ENCODE assay signal across 2 cellular contexts in the genomic region with DNA sequence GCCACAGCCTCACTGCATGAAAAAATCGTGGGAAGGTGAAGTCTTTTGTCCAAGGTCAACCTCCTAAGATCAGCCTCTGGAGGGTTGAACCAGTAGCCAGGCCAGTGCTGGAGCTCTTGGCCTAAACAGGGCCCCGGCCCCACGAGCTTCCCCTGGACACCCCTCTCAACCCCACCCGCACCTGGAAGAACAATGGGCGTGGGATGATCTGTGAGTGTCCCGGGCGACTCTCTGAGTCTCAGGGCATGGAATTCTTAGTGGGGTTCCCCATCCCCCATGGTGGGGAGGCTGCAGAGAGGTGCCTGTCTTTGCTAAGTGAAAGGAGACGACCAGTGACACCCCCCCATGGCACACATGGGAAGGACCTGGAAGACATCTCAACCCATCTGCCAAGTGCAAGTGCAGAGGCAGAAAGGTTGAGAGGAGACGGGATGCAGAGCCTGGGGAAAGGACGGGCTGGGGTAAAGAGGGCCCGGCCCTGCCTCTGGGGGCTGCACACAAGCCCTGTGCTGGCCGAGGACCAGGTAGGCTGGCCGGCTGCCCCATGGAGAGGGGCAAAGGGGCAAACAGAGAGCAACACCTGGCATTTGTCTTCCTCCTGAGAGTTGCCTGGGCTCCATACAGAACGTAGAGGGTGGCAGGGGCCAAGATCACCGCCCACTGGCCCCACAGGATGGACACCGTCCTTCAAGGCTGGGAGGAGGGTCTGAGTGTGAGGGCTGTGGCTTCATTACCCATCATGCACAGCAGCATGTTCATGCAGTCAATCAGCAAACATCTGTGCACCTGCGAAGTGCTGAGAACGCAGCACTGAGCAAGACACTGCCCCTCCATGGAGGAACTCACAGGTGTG.
TF ChIP-seq lines count a peak whose summit lies in the region.

No MANE protein-coding gene starts in this region.

TF ChIP-seq in SK-N-SH, 30 proteins besides CTCF, POLR2A, EP300 and RAD21 (continued from another document):
- TF ChIP-seq FOXM1 (IDR thresholded peaks at IDR 0.05; ENCODE audit: low read depth) (no peak), NRF1 (IDR thresholded peaks at IDR 0.05; ENCODE audit: low read depth, low read length) (no peak), MXI1 (IDR thresholded peaks at IDR 0.05; ENCODE audit: low read depth, low read length) (no peak), RFX5 (IDR thresholded peaks at IDR 0.05; ENCODE audit: low read length) (no peak), YY1 (IDR thresholded peaks at IDR 0.05; ENCODE audit: low read depth) (no peak), TCF12 (IDR thresholded peaks at IDR 0.05) (no peak), MEF2A (IDR thresholded peaks at IDR 0.05; ENCODE audit: borderline replicate concordance, low read depth) (no peak), FOXJ3 (CRISPR knock-in tag; IDR thresholded peaks at IDR 0.05) (no peak), FOSL2 (IDR thresholded peaks at IDR 0.05; ENCODE audit: borderline replicate concordance, low read depth) (no peak), NFIC (IDR thresholded peaks at IDR 0.05; ENCODE audit: borderline replicate concordance) (no peak), POLR2AphosphoS5 (IDR thresholded peaks at IDR 0.05; ENCODE audit: low read depth, low read length) (no peak)
- TF ChIP-seq, protein P1, sequence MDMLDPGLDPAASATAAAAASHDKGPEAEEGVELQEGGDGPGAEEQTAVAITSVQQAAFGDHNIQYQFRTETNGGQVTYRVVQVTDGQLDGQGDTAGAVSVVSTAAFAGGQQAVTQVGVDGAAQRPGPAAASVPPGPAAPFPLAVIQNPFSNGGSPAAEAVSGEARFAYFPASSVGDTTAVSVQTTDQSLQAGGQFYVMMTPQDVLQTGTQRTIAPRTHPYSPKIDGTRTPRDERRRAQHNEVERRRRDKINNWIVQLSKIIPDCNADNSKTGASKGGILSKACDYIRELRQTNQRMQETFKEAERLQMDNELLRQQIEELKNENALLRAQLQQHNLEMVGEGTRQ (IDR thresholded peaks at IDR 0.05; ENCODE audit: borderline replicate concordance, low read depth, low read length): no peak
- TF ChIP-seq, protein P2, sequence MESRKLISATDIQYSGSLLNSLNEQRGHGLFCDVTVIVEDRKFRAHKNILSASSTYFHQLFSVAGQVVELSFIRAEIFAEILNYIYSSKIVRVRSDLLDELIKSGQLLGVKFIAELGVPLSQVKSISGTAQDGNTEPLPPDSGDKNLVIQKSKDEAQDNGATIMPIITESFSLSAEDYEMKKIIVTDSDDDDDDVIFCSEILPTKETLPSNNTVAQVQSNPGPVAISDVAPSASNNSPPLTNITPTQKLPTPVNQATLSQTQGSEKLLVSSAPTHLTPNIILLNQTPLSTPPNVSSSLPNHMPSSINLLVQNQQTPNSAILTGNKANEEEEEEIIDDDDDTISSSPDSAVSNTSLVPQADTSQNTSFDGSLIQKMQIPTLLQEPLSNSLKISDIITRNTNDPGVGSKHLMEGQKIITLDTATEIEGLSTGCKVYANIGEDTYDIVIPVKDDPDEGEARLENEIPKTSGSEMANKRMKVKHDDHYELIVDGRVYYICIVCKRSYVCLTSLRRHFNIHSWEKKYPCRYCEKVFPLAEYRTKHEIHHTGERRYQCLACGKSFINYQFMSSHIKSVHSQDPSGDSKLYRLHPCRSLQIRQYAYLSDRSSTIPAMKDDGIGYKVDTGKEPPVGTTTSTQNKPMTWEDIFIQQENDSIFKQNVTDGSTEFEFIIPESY (IDR thresholded peaks at IDR 0.05; ENCODE audit: borderline replicate concordance, low read depth): no peak
- TF ChIP-seq, protein P3, sequence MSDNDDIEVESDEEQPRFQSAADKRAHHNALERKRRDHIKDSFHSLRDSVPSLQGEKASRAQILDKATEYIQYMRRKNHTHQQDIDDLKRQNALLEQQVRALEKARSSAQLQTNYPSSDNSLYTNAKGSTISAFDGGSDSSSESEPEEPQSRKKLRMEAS (IDR thresholded peaks at IDR 0.05; ENCODE audit: low read depth): no peak

TF ChIP-seq in SK-N-SH treated with all-trans-retinoic acid at 6 μM for 48 hours, 23 proteins besides CTCF, POLR2A, EP300 and RAD21 (continued from another document):
- TF ChIP-seq, protein P4, sequence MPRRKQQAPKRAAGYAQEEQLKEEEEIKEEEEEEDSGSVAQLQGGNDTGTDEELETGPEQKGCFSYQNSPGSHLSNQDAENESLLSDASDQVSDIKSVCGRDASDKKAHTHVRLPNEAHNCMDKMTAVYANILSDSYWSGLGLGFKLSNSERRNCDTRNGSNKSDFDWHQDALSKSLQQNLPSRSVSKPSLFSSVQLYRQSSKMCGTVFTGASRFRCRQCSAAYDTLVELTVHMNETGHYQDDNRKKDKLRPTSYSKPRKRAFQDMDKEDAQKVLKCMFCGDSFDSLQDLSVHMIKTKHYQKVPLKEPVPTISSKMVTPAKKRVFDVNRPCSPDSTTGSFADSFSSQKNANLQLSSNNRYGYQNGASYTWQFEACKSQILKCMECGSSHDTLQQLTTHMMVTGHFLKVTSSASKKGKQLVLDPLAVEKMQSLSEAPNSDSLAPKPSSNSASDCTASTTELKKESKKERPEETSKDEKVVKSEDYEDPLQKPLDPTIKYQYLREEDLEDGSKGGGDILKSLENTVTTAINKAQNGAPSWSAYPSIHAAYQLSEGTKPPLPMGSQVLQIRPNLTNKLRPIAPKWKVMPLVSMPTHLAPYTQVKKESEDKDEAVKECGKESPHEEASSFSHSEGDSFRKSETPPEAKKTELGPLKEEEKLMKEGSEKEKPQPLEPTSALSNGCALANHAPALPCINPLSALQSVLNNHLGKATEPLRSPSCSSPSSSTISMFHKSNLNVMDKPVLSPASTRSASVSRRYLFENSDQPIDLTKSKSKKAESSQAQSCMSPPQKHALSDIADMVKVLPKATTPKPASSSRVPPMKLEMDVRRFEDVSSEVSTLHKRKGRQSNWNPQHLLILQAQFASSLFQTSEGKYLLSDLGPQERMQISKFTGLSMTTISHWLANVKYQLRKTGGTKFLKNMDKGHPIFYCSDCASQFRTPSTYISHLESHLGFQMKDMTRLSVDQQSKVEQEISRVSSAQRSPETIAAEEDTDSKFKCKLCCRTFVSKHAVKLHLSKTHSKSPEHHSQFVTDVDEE (CRISPR knock-in tag; IDR thresholded peaks at IDR 0.05): no peak
- TF ChIP-seq, protein P5, sequence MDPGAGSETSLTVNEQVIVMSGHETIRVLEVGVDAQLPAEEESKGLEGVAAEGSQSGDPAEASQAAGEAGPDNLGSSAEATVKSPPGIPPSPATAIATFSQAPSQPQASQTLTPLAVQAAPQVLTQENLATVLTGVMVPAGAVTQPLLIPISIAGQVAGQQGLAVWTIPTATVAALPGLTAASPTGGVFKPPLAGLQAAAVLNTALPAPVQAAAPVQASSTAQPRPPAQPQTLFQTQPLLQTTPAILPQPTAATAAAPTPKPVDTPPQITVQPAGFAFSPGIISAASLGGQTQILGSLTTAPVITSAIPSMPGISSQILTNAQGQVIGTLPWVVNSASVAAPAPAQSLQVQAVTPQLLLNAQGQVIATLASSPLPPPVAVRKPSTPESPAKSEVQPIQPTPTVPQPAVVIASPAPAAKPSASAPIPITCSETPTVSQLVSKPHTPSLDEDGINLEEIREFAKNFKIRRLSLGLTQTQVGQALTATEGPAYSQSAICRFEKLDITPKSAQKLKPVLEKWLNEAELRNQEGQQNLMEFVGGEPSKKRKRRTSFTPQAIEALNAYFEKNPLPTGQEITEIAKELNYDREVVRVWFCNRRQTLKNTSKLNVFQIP (CRISPR knock-in tag; IDR thresholded peaks at IDR 0.05; ENCODE audit: borderline replicate concordance, low read depth): no peak
- TF ChIP-seq BACH2 (CRISPR knock-in tag; IDR thresholded peaks at IDR 0.05; ENCODE audit: borderline replicate concordance) (no peak), ZNF565 (CRISPR knock-in tag; conservative IDR thresholded peaks at IDR 0.05; ENCODE audit: low read depth) (no peak), ZFP30 (CRISPR knock-in tag; IDR thresholded peaks at IDR 0.05) (no peak), SNAI2 (CRISPR knock-in tag; IDR thresholded peaks at IDR 0.05) (no peak), OSR1 (CRISPR knock-in tag; IDR thresholded peaks at IDR 0.05) (no peak), ARNTL (CRISPR knock-in tag; IDR thresholded peaks at IDR 0.05; ENCODE audit: borderline replicate concordance, low read depth) (no peak), ZC3H10 (CRISPR knock-in tag; IDR thresholded peaks at IDR 0.05) (no peak), CSDC2 (CRISPR knock-in tag; IDR thresholded peaks at IDR 0.05) (no peak), ZFP3 (CRISPR knock-in tag; IDR thresholded peaks at IDR 0.05) (no peak), GLIS3 (CRISPR knock-in tag; IDR thresholded peaks at IDR 0.05) (no peak)
- TF ChIP-seq, protein P6, sequence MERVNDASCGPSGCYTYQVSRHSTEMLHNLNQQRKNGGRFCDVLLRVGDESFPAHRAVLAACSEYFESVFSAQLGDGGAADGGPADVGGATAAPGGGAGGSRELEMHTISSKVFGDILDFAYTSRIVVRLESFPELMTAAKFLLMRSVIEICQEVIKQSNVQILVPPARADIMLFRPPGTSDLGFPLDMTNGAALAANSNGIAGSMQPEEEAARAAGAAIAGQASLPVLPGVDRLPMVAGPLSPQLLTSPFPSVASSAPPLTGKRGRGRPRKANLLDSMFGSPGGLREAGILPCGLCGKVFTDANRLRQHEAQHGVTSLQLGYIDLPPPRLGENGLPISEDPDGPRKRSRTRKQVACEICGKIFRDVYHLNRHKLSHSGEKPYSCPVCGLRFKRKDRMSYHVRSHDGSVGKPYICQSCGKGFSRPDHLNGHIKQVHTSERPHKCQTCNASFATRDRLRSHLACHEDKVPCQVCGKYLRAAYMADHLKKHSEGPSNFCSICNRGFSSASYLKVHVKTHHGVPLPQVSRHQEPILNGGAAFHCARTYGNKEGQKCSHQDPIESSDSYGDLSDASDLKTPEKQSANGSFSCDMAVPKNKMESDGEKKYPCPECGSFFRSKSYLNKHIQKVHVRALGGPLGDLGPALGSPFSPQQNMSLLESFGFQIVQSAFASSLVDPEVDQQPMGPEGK (CRISPR knock-in tag; IDR thresholded peaks at IDR 0.05; ENCODE audit: borderline replicate concordance): no peak
- TF ChIP-seq, protein P7, sequence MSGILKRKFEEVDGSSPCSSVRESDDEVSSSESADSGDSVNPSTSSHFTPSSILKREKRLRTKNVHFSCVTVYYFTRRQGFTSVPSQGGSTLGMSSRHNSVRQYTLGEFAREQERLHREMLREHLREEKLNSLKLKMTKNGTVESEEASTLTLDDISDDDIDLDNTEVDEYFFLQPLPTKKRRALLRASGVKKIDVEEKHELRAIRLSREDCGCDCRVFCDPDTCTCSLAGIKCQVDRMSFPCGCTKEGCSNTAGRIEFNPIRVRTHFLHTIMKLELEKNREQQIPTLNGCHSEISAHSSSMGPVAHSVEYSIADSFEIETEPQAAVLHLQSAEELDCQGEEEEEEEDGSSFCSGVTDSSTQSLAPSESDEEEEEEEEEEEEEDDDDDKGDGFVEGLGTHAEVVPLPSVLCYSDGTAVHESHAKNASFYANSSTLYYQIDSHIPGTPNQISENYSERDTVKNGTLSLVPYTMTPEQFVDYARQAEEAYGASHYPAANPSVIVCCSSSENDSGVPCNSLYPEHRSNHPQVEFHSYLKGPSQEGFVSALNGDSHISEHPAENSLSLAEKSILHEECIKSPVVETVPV (CRISPR knock-in tag; IDR thresholded peaks at IDR 0.05): no peak
